In genomic region chr2:126891681-126892500, GRCh38 we compare ENCODE assay signal across 29 cellular contexts. TPM values are rescaled to one million over a fixed set of nuclear protein-coding genes. Genes with fewer than 3 reads are reported as not detected.
A peak's percentile ranks its signal among the peaks of the same experiment; 100 is the strongest.
DNase-seq lines count a peak whose midpoint lies in the region; ATAC-seq, FAIRE-seq and TF ChIP-seq lines count a peak whose summit lies in the region.
"Had no signal": no experiment of that assay in that cellular context is flagged by ENCODE, and none has a peak within 500 bp of the region (broad histone marks: within the 10 kb centered on the region; RNA-seq: fewer than 3 reads in every experiment).

No MANE protein-coding gene starts in this region.

- CTCF ChIA-PET in HepG2 (lab: Yijun Ruan, JAX; ENCODE audit: low intra/inter-chr PET ratio, low total read pairs), result no interaction called here

- TF ChIP-seq EP300 in HepG2 (IDR thresholded peaks at IDR 0.05; ENCODE audit: low read depth in 2 of 2, low read length in 2 of 2) (no peak), HepG2 (CRISPR knock-in tag; IDR thresholded peaks at IDR 0.05; ENCODE audit: borderline replicate concordance) (no peak)

- H3K27ac ChIP-seq in Peyer's patch, result no peak overlapping the region
- H3K27ac ChIP-seq in HepG2 (ENCODE audit: extremely low read length, insufficient read depth, low read length), result no peak overlapping the region
- H3K27ac ChIP-seq in upper lobe of right lung, result no peak overlapping the region
- H3K27ac ChIP-seq: adrenal gland, esophagus squamous epithelium, left lung, SJCRH30 had no signal

- FAIRE-seq in HepG2 (lab: Jason Lieb, UNC), result no peak
- FAIRE-seq: H54, HTR-8/SVneo had no signal

- no peak overlapping the region for H3K4me2 ChIP-seq in HepG2 (ENCODE audit: low read depth, low read length)
- H3K4me2 ChIP-seq: smooth muscle cell had no signal

- POLR2A ChIA-PET in HepG2 (lab: Yijun Ruan, JAX), result no interaction called here

- peak; percentile 10 for DNase-seq in NCI-H2196 (lab: John Stamatoyannopoulos, UW; ENCODE audit: unreplicated experiment)
- DNase-seq in NCI-H2196 treated with DMSO at 0.1 percent for 48 hours (lab: John Stamatoyannopoulos, UW; ENCODE audit: unreplicated experiment), result no peak
- DNase-seq in Peyer's patch, result peak in 2 of 3 donors; percentile 18 to 24
- no peak for DNase-seq in HepG2 (ENCODE audit: low spot score)
- DNase-seq in upper lobe of right lung, result peak; percentile 34
- no peak for DNase-seq in NCI-H1436 (lab: John Stamatoyannopoulos, UW)
- DNase-seq: activated CD4-positive, alpha-beta T cell treated with anti-CD3 and anti-CD28 coated beads for 4 hours; activated effector memory CD4-positive, alpha-beta T cell treated with anti-CD3 and anti-CD28 coated beads, Interleukin-2, amount 50 U/mL, for 16 hours; BE2C; esophagus squamous epithelium; glutamatergic neuron; Kasumi-1; left lung; NCI-H1092 treated with DMSO at 0.1 percent for 48 hours; NK-92 treated with Interleukin-12 subunit alpha and Interleukin-12 subunit beta, amount 100 ng/mL, for 24 hours; SJCRH30; stimulated activated CD4-positive, alpha-beta T cell treated with anti-CD3 and anti-CD28 coated beads, Interleukin-4, amount 100 ng/mL, for 4 hours; T-helper 1 cell; trophoblast cell had no signal

- H3K36me3 ChIP-seq in Peyer's patch, result no peaks in the 10 kb centered on the region
- no peaks in the 10 kb centered on the region for H3K36me3 ChIP-seq in HepG2 (replicated peaks in 1 of 2; ENCODE audit: control insufficient read depth in 1 of 2, insufficient read depth in 2 of 2, low read length in 2 of 2)
- no peaks in the 10 kb centered on the region for H3K36me3 ChIP-seq in upper lobe of right lung
- H3K36me3 ChIP-seq: adrenal gland, BE2C, esophagus squamous epithelium, left lung, SJCRH30 had no signal

- intact Hi-C loops in HepG2 (cut with micrococcal nuclease; ENCODE audit: unreplicated experiment) (no loop called here), upper lobe of right lung (cut with DNase I) (no loop called here)

- H3K9me3 ChIP-seq in Peyer's patch, result no peaks in the 10 kb centered on the region
- H3K9me3 ChIP-seq in HepG2 (ENCODE audit: low read length), result no peaks in the 10 kb centered on the region
- no peaks in the 10 kb centered on the region for H3K9me3 ChIP-seq in upper lobe of right lung
- H3K9me3 ChIP-seq: adrenal gland, BE2C, esophagus squamous epithelium, left lung, SJCRH30 had no signal

- no peaks in the 10 kb centered on the region for H3K79me2 ChIP-seq in HepG2 (ENCODE audit: insufficient read depth, low read length)

- TF ChIP-seq POLR2A in Peyer's patch (IDR thresholded peaks at IDR 0.05), result no peak
- TF ChIP-seq POLR2A in HepG2 (IDR thresholded peaks at IDR 0.05; ENCODE audit: insufficient read depth in 1 of 2, low read depth in 2 of 2, low read length in 2 of 2), result no peak

- no peak for TF ChIP-seq RAD21 in HepG2 (CRISPR knock-in tag; IDR thresholded peaks at IDR 0.05)

- H4K20me1 ChIP-seq in HepG2 (ENCODE audit: insufficient read depth, low read length), result no peaks in the 10 kb centered on the region

- in situ Hi-C loops in HepG2 (cut with HindIII; ENCODE audit: extremely low pct_ligation_motif_present, low pct_unique_long_range_greater_than_20kb), result no loop called here

- H2AFZ ChIP-seq in HepG2 (ENCODE audit: low read length), result no peak overlapping the region

- H3K4me1 ChIP-seq in Peyer's patch, result no peaks in the 10 kb centered on the region
- H3K4me1 ChIP-seq in HepG2 (ENCODE audit: insufficient read depth, low read length), result no peaks in the 10 kb centered on the region
- H3K4me1 ChIP-seq in upper lobe of right lung, result no peaks in the 10 kb centered on the region
- H3K4me1 ChIP-seq: adrenal gland, BE2C, left lung, SJCRH30 had no signal

- BruUV-seq in HepG2 (replicated peaks; lab: Mats Ljungman, UMichigan), result no TSS peak

- no peaks in the 10 kb centered on the region for H3K27me3 ChIP-seq in Peyer's patch
- H3K27me3 ChIP-seq in HepG2 (ENCODE audit: control insufficient read depth in 1 of 2, insufficient read depth in 2 of 2, low read length in 2 of 2), result peaks cover 0 to 55% of the 10 kb centered on the region in 2 experiments; a peak in 4 of 5 replicates
- no peaks in the 10 kb centered on the region for H3K27me3 ChIP-seq in upper lobe of right lung
- H3K27me3 ChIP-seq: adrenal gland, BE2C, SJCRH30 had no signal

- no peak overlapping the region for H3K4me3 ChIP-seq in Peyer's patch
- no peak overlapping the region for H3K4me3 ChIP-seq in HepG2 (replicated peaks in 1 of 3; ENCODE audit: insufficient read depth in 1 of 3, low read depth in 2 of 3, low read length in 3 of 3)
- no peak overlapping the region for H3K4me3 ChIP-seq in upper lobe of right lung
- H3K4me3 ChIP-seq: adrenal gland, esophagus squamous epithelium, left lung, SJCRH30, smooth muscle cell had no signal

- TF ChIP-seq CTCF in Peyer's patch (IDR thresholded peaks at IDR 0.05) (no peak), HepG2 (CRISPR knock-in tag; IDR thresholded peaks at IDR 0.05) (no peak), upper lobe of right lung (IDR thresholded peaks at IDR 0.05) (no peak)

- ATAC-seq in HepG2 (no peak), upper lobe of right lung (no peak), esophagus mucosa (no peak), HG03039 (IDR thresholded peaks at IDR 0.05; ENCODE audit: unreplicated experiment) (no peak)
- ATAC-seq: left lung, Panc1 had no signal

- no peak overlapping the region for H3K9ac ChIP-seq in HepG2 (ENCODE audit: insufficient read depth, low read depth, low read length)

- WGBS in HepG2 (ENCODE audit: low lambda C conversion rate), result 38% methylated on average over 5 of the region's 10 CpGs

TF ChIP-seq in HepG2, 621 proteins besides CTCF, POLR2A, EP300 and RAD21:
- TF ChIP-seq, protein P1, sequence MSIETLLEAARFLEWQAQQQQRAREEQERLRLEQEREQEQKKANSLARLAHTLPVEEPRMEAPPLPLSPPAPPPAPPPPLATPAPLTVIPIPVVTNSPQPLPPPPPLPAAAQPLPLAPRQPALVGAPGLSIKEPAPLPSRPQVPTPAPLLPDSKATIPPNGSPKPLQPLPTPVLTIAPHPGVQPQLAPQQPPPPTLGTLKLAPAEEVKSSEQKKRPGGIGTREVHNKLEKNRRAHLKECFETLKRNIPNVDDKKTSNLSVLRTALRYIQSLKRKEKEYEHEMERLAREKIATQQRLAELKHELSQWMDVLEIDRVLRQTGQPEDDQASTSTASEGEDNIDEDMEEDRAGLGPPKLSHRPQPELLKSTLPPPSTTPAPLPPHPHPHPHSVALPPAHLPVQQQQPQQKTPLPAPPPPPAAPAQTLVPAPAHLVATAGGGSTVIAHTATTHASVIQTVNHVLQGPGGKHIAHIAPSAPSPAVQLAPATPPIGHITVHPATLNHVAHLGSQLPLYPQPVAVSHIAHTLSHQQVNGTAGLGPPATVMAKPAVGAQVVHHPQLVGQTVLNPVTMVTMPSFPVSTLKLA (IDR thresholded peaks at IDR 0.05), result peak; percentile 64
- TF ChIP-seq ZNF350 (CRISPR knock-in tag; IDR thresholded peaks at IDR 0.05; ENCODE audit: borderline replicate concordance, low read depth), result no peak
- TF ChIP-seq CEBPG (CRISPR knock-in tag; IDR thresholded peaks at IDR 0.05), result no peak
- TF ChIP-seq E2F1 (CRISPR knock-in tag; IDR thresholded peaks at IDR 0.05), result no peak
TF ChIP-seq in HepG2: peak in this region for 1.

RNA-seq across cellular contexts. Expression of gene TEX51, which starts 6.8 kb away (rescaled TPM):
- total RNA-seq in Peyer's patch, result not detected
- not detected in 2 replicates for total RNA-seq in HepG2 (2016; rRNA removed; fragmentation: Illumina TruSeq; extraction: Trizol)
- not detected in 2 replicates for total RNA-seq in HepG2 (2016; cell fraction: cytosol; rRNA removed; fragmentation: Illumina TruSeq; extraction: Trizol; ENCODE audit: low read depth)
- not detected in 2 replicates for total RNA-seq in HepG2 (2016; cell fraction: insoluble cytoplasmic fraction; rRNA removed; fragmentation: Illumina TruSeq; extraction: Trizol)
- not detected in 2 replicates for total RNA-seq in HepG2 (2016; cell fraction: membrane; rRNA removed; fragmentation: Illumina TruSeq; extraction: Trizol)
- not detected in 2 replicates for total RNA-seq in HepG2 (2016; cell fraction: nucleus; rRNA removed; fragmentation: Illumina TruSeq; extraction: Trizol)
- not detected in 2 replicates for polyA plus RNA-seq in HepG2 (2011; rRNA removed)
- polyA plus RNA-seq in HepG2 (2011; cell fraction: cytosol; rRNA removed), result not detected in 2 replicates
- not detected in 2 replicates for polyA plus RNA-seq in HepG2 (2011; cell fraction: nucleus; rRNA removed)
- not detected in 2 replicates for polyA plus RNA-seq in HepG2 (2012)
- not detected in 2 replicates for polyA plus RNA-seq in HepG2 (2016; cell fraction: cytosol; fragmentation: Illumina TruSeq; extraction: Trizol; ENCODE audit: low read depth)
- not detected in 2 replicates for polyA plus RNA-seq in HepG2 (2016; cell fraction: insoluble cytoplasmic fraction; fragmentation: Illumina TruSeq; extraction: Trizol; ENCODE audit: low read depth)
- polyA plus RNA-seq in HepG2 (2016; cell fraction: membrane; fragmentation: Illumina TruSeq; extraction: Trizol; ENCODE audit: low read depth), result not detected in 2 replicates
- polyA plus RNA-seq in HepG2 (2016; cell fraction: nucleus; fragmentation: Illumina TruSeq; extraction: Trizol; ENCODE audit: insufficient read depth, low read depth), result not detected in 2 replicates
- polyA minus RNA-seq in HepG2 (2011; rRNA and poly(A)+ RNA removed; ENCODE audit: low replicate concordance), result not detected in 2 replicates
- polyA minus RNA-seq in HepG2 (2011; cell fraction: cytosol; rRNA and poly(A)+ RNA removed), result not detected in 2 replicates
- not detected in 2 replicates for polyA minus RNA-seq in HepG2 (2011; cell fraction: nucleus; rRNA and poly(A)+ RNA removed)
- total RNA-seq in upper lobe of right lung, result not detected
- not detected for total RNA-seq in esophagus mucosa
- total RNA-seq: A172, adrenal gland, Daoy, esophagus squamous epithelium, left lung, SJCRH30, smooth muscle cell had no signal
- polyA plus RNA-seq: adrenal gland, neural cell, smooth muscle cell had no signal

Comparison
In these comparisons a context has a peak if more than half of its experiments do, and no peak if none do; other contexts are left out.
1. DNase-seq: peak in NCI-H2196 (single experiment), Peyer's patch (2 of 3) and upper lobe of right lung (single experiment); none in NCI-H2196 treated with DMSO at 0.1 percent for 48 hours (single experiment), HepG2 (single experiment) and NCI-H1436 (single experiment).